ENCODE assay signal across 8 cellular contexts in genomic region chr12:6229823-6230222, GRCh38. TPM values are rescaled to one million over a fixed set of nuclear protein-coding genes. Genes with fewer than 3 reads are reported as not detected.
DNase-seq lines count a peak whose midpoint lies in the region; ATAC-seq and TF ChIP-seq lines count a peak whose summit lies in the region.

No MANE protein-coding gene starts in this region.

- DNase-seq in AG08396 (ENCODE audit: low spot score) (peak; percentile 80), NCI-H82 (lab: John Stamatoyannopoulos, UW) (peak; percentile 83), choroid plexus epithelial cell (ENCODE audit: low read depth) (peak; percentile 54), mucosa of descending colon (peak; percentile 72 to 74 (median 73)), NCI-H69 (lab: John Stamatoyannopoulos, UW) (no peak), NCI-H2227 treated with DMSO at 0.1 percent for 48 hours (lab: John Stamatoyannopoulos, UW) (no peak), DMS79 treated with DMSO at 0.1 percent for 48 hours (lab: John Stamatoyannopoulos, UW) (no peak)

- 10% methylated on average over 9 of the region's 9 CpGs for WGBS in urinary bladder

- no peaks in the 10 kb centered on the region for H3K9me3 ChIP-seq in mucosa of descending colon

- peak overlapping the region; percentile 90 for H3K27ac ChIP-seq in urinary bladder (ENCODE audit: low read depth)

- ATAC-seq in mucosa of descending colon = peak; percentile 18

- no peak for TF ChIP-seq CTCF in choroid plexus epithelial cell (conservative IDR thresholded peaks at IDR 0.05; ENCODE audit: low read depth, low read length)
- no peak for TF ChIP-seq CTCF in mucosa of descending colon (IDR thresholded peaks at IDR 0.05)

- peaks cover 95% of the 10 kb centered on the region for H3K4me1 ChIP-seq in mucosa of descending colon (ENCODE audit: low read depth)
- H3K4me1 ChIP-seq in urinary bladder (ENCODE audit: insufficient read depth) = peaks cover 8% of the 10 kb centered on the region

- H3K4me3 ChIP-seq in choroid plexus epithelial cell (ENCODE audit: low read depth, low read length) (no peak overlapping the region), mucosa of descending colon (no peak overlapping the region), urinary bladder (ENCODE audit: low read depth, low read length) (no peak overlapping the region)

- intact Hi-C loops in mucosa of descending colon (cut with DNase I, micrococcal nuclease) = loop anchor here in 1 of 2 donors (5.0 kb wide), 1 partner anchor 33 kb away; no protein-coding TSS in a partner anchor

- no peaks in the 10 kb centered on the region for H3K36me3 ChIP-seq in mucosa of descending colon (ENCODE audit: low read depth)
- no peaks in the 10 kb centered on the region for H3K36me3 ChIP-seq in urinary bladder (ENCODE audit: insufficient read depth)

RNA-seq across cellular contexts. Expression of gene CD9, which starts 29.6 kb away (rescaled TPM):
- total RNA-seq in mucosa of descending colon (100 to 1,000 TPM; 452 to 723 (median 672) TPM), urinary bladder (215 TPM)
- 554 TPM for polyA plus RNA-seq in urinary bladder

Comparison
In these comparisons a context has a peak if more than half of its experiments do, and no peak if none do; other contexts are left out.
1. DNase-seq: peak in AG08396 (single experiment), NCI-H82 (single experiment), choroid plexus epithelial cell (single experiment) and mucosa of descending colon (3 of 3); none in NCI-H69 (single experiment), NCI-H2227 treated with DMSO at 0.1 percent for 48 hours (single experiment) and DMS79 treated with DMSO at 0.1 percent for 48 hours (single experiment).